ENCODE assay signal across 2 cellular contexts in the genomic region with DNA sequence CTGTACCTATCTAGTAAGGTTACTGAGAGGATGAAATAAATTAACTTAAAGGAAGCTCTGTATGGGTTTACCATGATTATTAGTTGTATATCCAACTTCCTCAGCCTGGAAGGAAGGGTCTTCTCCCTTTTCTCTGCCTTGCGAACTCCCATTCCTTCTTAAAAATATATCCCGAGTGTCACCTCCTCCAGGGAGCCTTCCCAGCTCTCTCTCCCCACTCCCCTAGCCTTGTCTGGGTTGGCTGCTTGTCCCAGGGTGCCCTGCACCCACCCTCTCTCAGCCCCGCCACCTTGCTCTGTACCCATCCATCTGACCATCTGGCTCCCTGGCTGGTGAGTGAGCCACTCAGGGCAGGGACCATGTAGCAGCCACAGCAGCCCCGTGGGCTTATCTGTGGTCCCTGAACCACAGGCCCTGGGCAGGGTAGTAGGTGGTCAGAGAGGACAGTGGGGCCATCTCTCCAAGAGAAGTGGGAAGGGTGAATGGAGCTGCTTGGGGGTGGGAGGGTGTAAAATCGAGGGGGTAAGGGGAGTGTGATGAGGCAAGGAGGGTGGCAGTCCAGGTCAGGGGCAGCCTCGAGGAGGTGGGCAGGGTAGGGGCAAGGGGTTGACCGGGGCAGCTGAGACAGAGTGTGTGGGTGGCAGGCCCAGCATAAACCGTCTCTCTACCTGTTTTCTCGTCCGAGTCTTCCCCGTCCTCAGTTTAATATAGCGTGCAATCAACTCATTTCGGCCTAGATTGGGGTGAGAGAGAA.
TF ChIP-seq lines count a peak whose summit lies in the region.

No MANE protein-coding gene starts in this region.

TF ChIP-seq in A549, 52 proteins besides CTCF, POLR2A, EP300 and RAD21:
- TF ChIP-seq ZFP36 (IDR thresholded peaks at IDR 0.05; ENCODE audit: borderline replicate concordance, partially characterized antibody) (peak; percentile 42), CEBPB (IDR thresholded peaks at IDR 0.05) (no peak), REST (IDR thresholded peaks at IDR 0.05) (no peak)

TF ChIP-seq in IMR-90, 13 proteins besides CTCF, POLR2A, EP300 and RAD21:
- TF ChIP-seq, protein P1, sequence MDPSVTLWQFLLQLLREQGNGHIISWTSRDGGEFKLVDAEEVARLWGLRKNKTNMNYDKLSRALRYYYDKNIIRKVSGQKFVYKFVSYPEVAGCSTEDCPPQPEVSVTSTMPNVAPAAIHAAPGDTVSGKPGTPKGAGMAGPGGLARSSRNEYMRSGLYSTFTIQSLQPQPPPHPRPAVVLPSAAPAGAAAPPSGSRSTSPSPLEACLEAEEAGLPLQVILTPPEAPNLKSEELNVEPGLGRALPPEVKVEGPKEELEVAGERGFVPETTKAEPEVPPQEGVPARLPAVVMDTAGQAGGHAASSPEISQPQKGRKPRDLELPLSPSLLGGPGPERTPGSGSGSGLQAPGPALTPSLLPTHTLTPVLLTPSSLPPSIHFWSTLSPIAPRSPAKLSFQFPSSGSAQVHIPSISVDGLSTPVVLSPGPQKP (IDR thresholded peaks at IDR 0.05; ENCODE audit: borderline replicate concordance, low read depth, low read length), result no peak
- TF ChIP-seq RFX5 (IDR thresholded peaks at IDR 0.05; ENCODE audit: low read depth, low read length) (no peak), FOS (IDR thresholded peaks at IDR 0.05; ENCODE audit: low read depth, low read length) (no peak), NFE2L2 (IDR thresholded peaks at IDR 0.05; ENCODE audit: low read depth, low read length) (no peak), SMC3 (IDR thresholded peaks at IDR 0.05; ENCODE audit: low read depth, low read length) (no peak), MAFK (IDR thresholded peaks at IDR 0.05; ENCODE audit: low read depth, low read length) (no peak), USF2 (IDR thresholded peaks at IDR 0.05; ENCODE audit: low read depth, low read length) (no peak)
